ENCODE assay signal across 11 cellular contexts in the genomic region with DNA sequence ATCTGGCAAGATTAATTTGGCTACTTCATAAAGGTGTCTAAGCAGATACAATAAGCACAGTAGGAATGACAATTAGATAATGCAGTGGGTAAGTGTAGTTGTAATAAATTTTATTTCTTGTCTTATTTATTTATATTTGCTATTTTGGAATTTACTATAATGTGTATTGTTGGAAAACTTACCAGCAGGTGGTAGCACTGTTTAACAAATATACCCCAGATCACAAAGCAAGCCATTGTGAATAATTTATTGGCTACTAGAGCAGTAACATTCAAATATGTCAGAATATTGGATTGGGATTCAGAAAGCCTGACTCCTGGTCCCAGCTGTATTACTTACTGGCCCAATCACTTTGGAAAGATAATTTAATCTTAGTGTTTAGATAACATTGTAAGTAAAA.
DNase-seq lines count a peak whose midpoint lies in the region; ATAC-seq, FAIRE-seq and TF ChIP-seq lines count a peak whose summit lies in the region.
"Had no signal": no experiment of that assay in that cellular context is flagged by ENCODE, and none has a peak within 500 bp of the region (broad histone marks: within the 10 kb centered on the region; RNA-seq: fewer than 3 reads in every experiment).

No MANE protein-coding gene starts in this region.

- intact Hi-C loops in CD8-positive, alpha-beta T cell (cut with DNase I, micrococcal nuclease), result no loop called here

- no peaks in the 10 kb centered on the region for H3K36me3 ChIP-seq in CD8-positive, alpha-beta T cell (ENCODE audit: insufficient read depth, low read length)

- ATAC-seq in CD8-positive, alpha-beta T cell, result no peak
- ATAC-seq: stimulated activated memory B cell treated with anti-CD40 and anti-IgM and Interleukin-4, amounts not matched to agents 10 μg/mL and 1 μg/mL and 100 μg/mL, for 72 hours had no signal

- no peak overlapping the region for H3K27ac ChIP-seq in CD8-positive, alpha-beta T cell (ENCODE audit: low read depth, low read length)

- CTCF ChIA-PET in CD8-positive, alpha-beta T cell (lab: Charles Lee), result no interaction called here

- no peaks in the 10 kb centered on the region for H3K9me3 ChIP-seq in CD8-positive, alpha-beta T cell (ENCODE audit: low read length)

- peaks cover under 1% of the 10 kb centered on the region for H3K9me3 Mint-ChIP-seq in mesothelial cell of epicardium
- no peaks in the 10 kb centered on the region for H3K9me3 Mint-ChIP-seq in CD8-positive, alpha-beta T cell
- H3K9me3 Mint-ChIP-seq: stimulated activated memory B cell treated with anti-CD40 and anti-IgM and Interleukin-4, amounts not matched to agents 10 μg/mL and 1 μg/mL and 100 μg/mL, for 72 hours had no signal

- H3K27me3 ChIP-seq in CD8-positive, alpha-beta T cell (ENCODE audit: insufficient read depth, low read length), result no peaks in the 10 kb centered on the region

- peak; percentile 42; the same call in 1 of the 2 replicates for TF ChIP-seq CTCF in LNCaP clone FGC (IDR thresholded peaks at IDR 0.05; ENCODE audit: control insufficient read depth, extremely low read depth, insufficient read depth)
- TF ChIP-seq CTCF in mesothelial cell of epicardium (IDR thresholded peaks at IDR 0.05; ENCODE audit: unreplicated experiment), result peak; percentile 45
- TF ChIP-seq CTCF in CD8-positive, alpha-beta T cell (IDR thresholded peaks at IDR 0.05), result no peak

- no peak overlapping the region for H3K4me3 ChIP-seq in LNCaP clone FGC (ENCODE audit: low read depth, low read length)
- no peak overlapping the region for H3K4me3 ChIP-seq in CD8-positive, alpha-beta T cell (ENCODE audit: low read depth, low read length)

- H3K4me3 Mint-ChIP-seq in mesothelial cell of epicardium, result no peak overlapping the region
- H3K4me3 Mint-ChIP-seq in CD8-positive, alpha-beta T cell, result no peak overlapping the region
- H3K4me3 Mint-ChIP-seq: stimulated activated memory B cell treated with anti-CD40 and anti-IgM and Interleukin-4, amounts not matched to agents 10 μg/mL and 1 μg/mL and 100 μg/mL, for 72 hours had no signal

- peaks cover 28% of the 10 kb centered on the region for H3K4me1 Mint-ChIP-seq in mesothelial cell of epicardium
- H3K4me1 Mint-ChIP-seq in CD8-positive, alpha-beta T cell (ENCODE audit: low read depth), result no peaks in the 10 kb centered on the region
- H3K4me1 Mint-ChIP-seq: stimulated activated memory B cell treated with anti-CD40 and anti-IgM and Interleukin-4, amounts not matched to agents 10 μg/mL and 1 μg/mL and 100 μg/mL, for 72 hours had no signal

- DNase-seq in DMS53 treated with DMSO at 0.1 percent for 48 hours (lab: John Stamatoyannopoulos, UW; ENCODE audit: unreplicated experiment), result peak; percentile 7
- no peak for DNase-seq in LNCaP clone FGC (ENCODE audit: low read depth)
- no peak for DNase-seq in mesothelial cell of epicardium (ENCODE audit: low spot score in 2 of 2, unreplicated experiment in 2 of 2)
- no peak for DNase-seq in G401 (ENCODE audit: low spot score)
- DNase-seq in CD8-positive, alpha-beta T cell, result no peak
- no peak for DNase-seq in NK-92 (lab: John Stamatoyannopoulos, UW; ENCODE audit: unreplicated experiment)
- DNase-seq in NCI-H1694 (lab: John Stamatoyannopoulos, UW), result no peak
- DNase-seq: NCI-H1436 treated with DMSO at 0.1 percent for 48 hours, SHP77 treated with DMSO at 0.1 percent for 48 hours had no signal

- no peak overlapping the region for H3K27ac Mint-ChIP-seq in mesothelial cell of epicardium
- H3K27ac Mint-ChIP-seq in CD8-positive, alpha-beta T cell, result no peak overlapping the region
- H3K27ac Mint-ChIP-seq: stimulated activated memory B cell treated with anti-CD40 and anti-IgM and Interleukin-4, amounts not matched to agents 10 μg/mL and 1 μg/mL and 100 μg/mL, for 72 hours had no signal

- in situ Hi-C loops in G401 (cut with HindIII; ENCODE audit: low sequenced_read_pairs), result no loop called here

- POLR2A ChIA-PET in CD8-positive, alpha-beta T cell (lab: Charles Lee), result no interaction called here

- no peaks in the 10 kb centered on the region for H3K27me3 Mint-ChIP-seq in mesothelial cell of epicardium (ENCODE audit: low read depth)
- no peaks in the 10 kb centered on the region for H3K27me3 Mint-ChIP-seq in CD8-positive, alpha-beta T cell (ENCODE audit: low read depth)
- H3K27me3 Mint-ChIP-seq: stimulated activated memory B cell treated with anti-CD40 and anti-IgM and Interleukin-4, amounts not matched to agents 10 μg/mL and 1 μg/mL and 100 μg/mL, for 72 hours had no signal

- peak; percentile 93 for FAIRE-seq in endometrium (lab: Jason Lieb, UNC)

- no peaks in the 10 kb centered on the region for H3K4me1 ChIP-seq in CD8-positive, alpha-beta T cell (ENCODE audit: insufficient read depth, low read length)

- H3K36me3 Mint-ChIP-seq in mesothelial cell of epicardium, result no peaks in the 10 kb centered on the region
- H3K36me3 Mint-ChIP-seq in CD8-positive, alpha-beta T cell, result no peaks in the 10 kb centered on the region
- H3K36me3 Mint-ChIP-seq: stimulated activated memory B cell treated with anti-CD40 and anti-IgM and Interleukin-4, amounts not matched to agents 10 μg/mL and 1 μg/mL and 100 μg/mL, for 72 hours had no signal
